ENCODE assay signal across 26 cellular contexts in genomic region chrX:55004231-55004630, GRCh38. TPM values are rescaled to one million over a fixed set of nuclear protein-coding genes. Genes with fewer than 3 reads are reported as not detected.
DNase-seq lines count a peak whose midpoint lies in the region; ATAC-seq and TF ChIP-seq lines count a peak whose summit lies in the region.
"Had no signal": no experiment of that assay in that cellular context is flagged by ENCODE, and none has a peak within 500 bp of the region (broad histone marks: within the 10 kb centered on the region; RNA-seq: fewer than 3 reads in every experiment).

No MANE protein-coding gene starts in this region.

- H3K27ac ChIP-seq in CD8-positive, alpha-beta T cell (ENCODE audit: low read depth, low read length): no peak overlapping the region
- H3K27ac ChIP-seq: 22Rv1; BLaER1 treated with 17β-estradiol and CSF1 and Interleukin-3, amounts not matched to agents 10 nM and 100 nM; SK-N-MC had no signal

- TF ChIP-seq CTCF in CD8-positive, alpha-beta T cell (IDR thresholded peaks at IDR 0.05): no peak

- no peak for DNase-seq in activated CD4-positive, alpha-beta T cell treated with anti-CD3 and anti-CD28 coated beads, Interleukin-2, amount 10 ng/mL, durations not matched to agents 7 days and 5 days
- DNase-seq in activated CD4-positive, alpha-beta T cell treated with anti-CD3 and anti-CD28 coated beads, Interleukin-2, amount 50 U/mL, for 1 hour: no peak
- DNase-seq in M059J (ENCODE audit: low read depth) (peak; percentile 20), UCSD-AML1 (lab: John Stamatoyannopoulos, UW; ENCODE audit: unreplicated experiment) (no peak)
- DNase-seq in activated CD8-positive, alpha-beta memory T cell treated with anti-CD3 and anti-CD28 coated beads, Interleukin-2, amount 50 U/mL, for 48 hours: no peak
- DNase-seq in CD8-positive, alpha-beta T cell: no peak
- DNase-seq: CD4-positive, alpha-beta memory T cell; DND-41; KBM-7; NCI-H1105; NCI-H146; NCI-H2029; NCI-H2171 treated with DMSO at 0.1 percent for 48 hours; NCI-H524 treated with DMSO at 0.1 percent for 48 hours; NCI-H82; SHP77 treated with DMSO at 0.1 percent for 48 hours; SW 1271 had no signal

- no peak overlapping the region for H3K4me3 ChIP-seq in CD8-positive, alpha-beta T cell (ENCODE audit: low read depth, low read length)
- H3K4me3 ChIP-seq: BLaER1 treated with 17β-estradiol and CSF1 and Interleukin-3, amounts not matched to agents 10 nM and 100 nM; SK-N-MC had no signal

- no peak overlapping the region for H3K4me3 Mint-ChIP-seq in activated CD4-positive, alpha-beta T cell treated with anti-CD3 and anti-CD28 coated beads, Interleukin-2, amount 10 ng/mL, durations not matched to agents 7 days and 5 days
- no peak overlapping the region for H3K4me3 Mint-ChIP-seq in dendritic cell treated with granulocyte-macrophage colony-stimulating factor and Interleukin-4, amounts not matched to agents 40 ng/mL and 50 ng/mL, for 4 days
- H3K4me3 Mint-ChIP-seq in CD8-positive, alpha-beta T cell: no peak overlapping the region
- H3K4me3 Mint-ChIP-seq: CD4-positive, alpha-beta memory T cell had no signal

- peaks cover 14% of the 10 kb centered on the region for H3K4me1 ChIP-seq in CD8-positive, alpha-beta T cell (ENCODE audit: insufficient read depth, low read length)

- no peak for ATAC-seq in GM21528 (IDR thresholded peaks at IDR 0.05; ENCODE audit: low FRiP score, unreplicated experiment)
- ATAC-seq in CD8-positive, alpha-beta T cell: no peak

- peak overlapping the region; percentile 19 for H3K27ac Mint-ChIP-seq in activated CD4-positive, alpha-beta T cell treated with anti-CD3 and anti-CD28 coated beads, Interleukin-2, amount 10 ng/mL, durations not matched to agents 7 days and 5 days
- peak overlapping the region; percentile 97 for H3K27ac Mint-ChIP-seq in dendritic cell treated with granulocyte-macrophage colony-stimulating factor and Interleukin-4, amounts not matched to agents 40 ng/mL and 50 ng/mL, for 4 days
- no peak overlapping the region for H3K27ac Mint-ChIP-seq in CD8-positive, alpha-beta T cell

- H3K4me1 Mint-ChIP-seq in activated CD4-positive, alpha-beta T cell treated with anti-CD3 and anti-CD28 coated beads, Interleukin-2, amount 10 ng/mL, durations not matched to agents 7 days and 5 days: peaks cover 46% of the 10 kb centered on the region
- peaks cover 80% of the 10 kb centered on the region for H3K4me1 Mint-ChIP-seq in dendritic cell treated with granulocyte-macrophage colony-stimulating factor and Interleukin-4, amounts not matched to agents 40 ng/mL and 50 ng/mL, for 4 days (ENCODE audit: low read depth)
- H3K4me1 Mint-ChIP-seq in CD8-positive, alpha-beta T cell (ENCODE audit: low read depth): peaks cover 47% of the 10 kb centered on the region

- peaks cover 41% of the 10 kb centered on the region for H3K36me3 Mint-ChIP-seq in activated CD4-positive, alpha-beta T cell treated with anti-CD3 and anti-CD28 coated beads, Interleukin-2, amount 10 ng/mL, durations not matched to agents 7 days and 5 days (ENCODE audit: low read depth)
- H3K36me3 Mint-ChIP-seq in dendritic cell treated with granulocyte-macrophage colony-stimulating factor and Interleukin-4, amounts not matched to agents 40 ng/mL and 50 ng/mL, for 4 days (ENCODE audit: low read depth): peaks cover 70% of the 10 kb centered on the region
- peaks cover 53% of the 10 kb centered on the region for H3K36me3 Mint-ChIP-seq in CD8-positive, alpha-beta T cell

- no peaks in the 10 kb centered on the region for H3K9me3 Mint-ChIP-seq in activated CD4-positive, alpha-beta T cell treated with anti-CD3 and anti-CD28 coated beads, Interleukin-2, amount 10 ng/mL, durations not matched to agents 7 days and 5 days
- no peaks in the 10 kb centered on the region for H3K9me3 Mint-ChIP-seq in dendritic cell treated with granulocyte-macrophage colony-stimulating factor and Interleukin-4, amounts not matched to agents 40 ng/mL and 50 ng/mL, for 4 days
- no peaks in the 10 kb centered on the region for H3K9me3 Mint-ChIP-seq in CD8-positive, alpha-beta T cell
- H3K9me3 Mint-ChIP-seq: CD4-positive, alpha-beta memory T cell had no signal

- no peaks in the 10 kb centered on the region for H3K27me3 Mint-ChIP-seq in activated CD4-positive, alpha-beta T cell treated with anti-CD3 and anti-CD28 coated beads, Interleukin-2, amount 10 ng/mL, durations not matched to agents 7 days and 5 days
- H3K27me3 Mint-ChIP-seq in dendritic cell treated with granulocyte-macrophage colony-stimulating factor and Interleukin-4, amounts not matched to agents 40 ng/mL and 50 ng/mL, for 4 days: no peaks in the 10 kb centered on the region
- no peaks in the 10 kb centered on the region for H3K27me3 Mint-ChIP-seq in CD8-positive, alpha-beta T cell (ENCODE audit: low read depth)
- H3K27me3 Mint-ChIP-seq: CD4-positive, alpha-beta memory T cell had no signal

- POLR2A ChIA-PET in activated CD4-positive, alpha-beta T cell treated with anti-CD3 and anti-CD28 coated beads, Interleukin-2, amount 10 ng/mL, durations not matched to agents 7 days and 5 days (lab: Charles Lee): no interaction called here
- POLR2A ChIA-PET in CD8-positive, alpha-beta T cell (lab: Charles Lee): no interaction called here

- H3K36me3 ChIP-seq in CD8-positive, alpha-beta T cell (ENCODE audit: insufficient read depth, low read length): peaks cover 8% of the 10 kb centered on the region

- intact Hi-C loops in dendritic cell treated with granulocyte-macrophage colony-stimulating factor and Interleukin-4, amounts not matched to agents 40 ng/mL and 50 ng/mL, for 4 days (cut with micrococcal nuclease): loop anchor here (10.0 kb wide), 1 partner anchor 1319 kb away; the partner anchor contains the start of gene HUWE1
- intact Hi-C loops in CD8-positive, alpha-beta T cell (cut with DNase I, micrococcal nuclease): loop anchor here (5.0 kb wide), 6 partner anchors 82 to 1777 kb away; partner anchors contain the start of genes KDM5C (in 1 of the 2), MAGED2 (in 1 of the 2), PHF8 (in 1 of the 2) and TRO (in 1 of the 2)

- CTCF ChIA-PET in activated CD4-positive, alpha-beta T cell treated with anti-CD3 and anti-CD28 coated beads, Interleukin-2, amount 10 ng/mL, durations not matched to agents 7 days and 5 days (lab: Charles Lee): interaction anchor here (0.6 to 1.5 kb wide), 3 partner anchors 9 to 1593 kb away, joined by 3 to 9 read pairs (median 3); no protein-coding TSS in a partner anchor
- CTCF ChIA-PET in CD8-positive, alpha-beta T cell (lab: Charles Lee): no interaction called here

- no peaks in the 10 kb centered on the region for H3K27me3 ChIP-seq in CD8-positive, alpha-beta T cell (ENCODE audit: insufficient read depth, low read length)

- H3K9me3 ChIP-seq in CD8-positive, alpha-beta T cell (ENCODE audit: low read length): no peaks in the 10 kb centered on the region

RNA-seq across cellular contexts. Expression of gene APEX2, which starts 4.1 kb away (rescaled TPM):
- 10 to 100 TPM; 24.7 to 24.9 TPM for total RNA-seq in activated CD4-positive, alpha-beta T cell treated with anti-CD3 and anti-CD28 coated beads, Interleukin-2, amount 10 ng/mL, durations not matched to agents 7 days and 5 days
- 32.8 and 38.4 TPM in 2 replicates for total RNA-seq in M059J (2014; rRNA removed; shearing (Covaris generic))
- total RNA-seq in CD8-positive, alpha-beta T cell: 1 to 10 TPM; 6.6 to 7.5 TPM

RNA-seq across cellular contexts. Expression of gene PFKFB1, which starts 10.2 kb away (rescaled TPM):
- total RNA-seq in activated CD4-positive, alpha-beta T cell treated with anti-CD3 and anti-CD28 coated beads, Interleukin-2, amount 10 ng/mL, durations not matched to agents 7 days and 5 days: under 1 TPM; 0.23 to 0.64 TPM
- total RNA-seq in M059J (2014; rRNA removed; shearing (Covaris generic)): not detected in 2 replicates
- under 1 TPM; 0.25 to 0.38 TPM for total RNA-seq in CD8-positive, alpha-beta T cell
- total RNA-seq: HT-29, RPMI7951 had no signal

RNA-seq across cellular contexts. Expression of gene ALAS2, which starts 26.5 kb away (rescaled TPM):
- total RNA-seq in activated CD4-positive, alpha-beta T cell treated with anti-CD3 and anti-CD28 coated beads, Interleukin-2, amount 10 ng/mL, durations not matched to agents 7 days and 5 days: not detected
- not detected in 2 replicates for total RNA-seq in M059J (2014; rRNA removed; shearing (Covaris generic))
- total RNA-seq in CD8-positive, alpha-beta T cell: not detected
- total RNA-seq: CD4-positive, alpha-beta memory T cell; G401; HT-29; OCI-LY7; RPMI7951 had no signal
